8 cellular contexts compared by ENCODE assay signal in genomic region chr4:169619958-169620845, GRCh38. TPM values are rescaled to one million over a fixed set of nuclear protein-coding genes. Genes with fewer than 3 reads are reported as not detected.
DNase-seq lines count a peak whose midpoint lies in the region; ATAC-seq, FAIRE-seq and TF ChIP-seq lines count a peak whose summit lies in the region.

Gene CLCN3, plus strand, starts transcription at chr4:169620578. Its CDS starts 15,351 bp downstream, at chr4:169635929.

- peak within 1 kb of the TSS; percentile 93 for H3K9ac ChIP-seq in astrocyte (ENCODE audit: low read length)

- H3K36me3 ChIP-seq in astrocyte (ENCODE audit: insufficient read depth, low read length) (no peaks in the 10 kb centered on the region), uterus (no peaks in the 10 kb centered on the region)

- intact Hi-C loops in right cardiac atrium (cut with DNase I) (loop anchor here in 3 of 4 donors (5.0 kb wide), 3 partner anchors 37 to 92 kb away; no protein-coding TSS in a partner anchor), uterus (cut with DNase I; ENCODE audit: low total_unique reads) (loop anchor here (10.0 kb wide), 1 partner anchor 405 kb away; the partner anchor contains the start of gene MFAP3L)

- peaks cover 31% of the 10 kb centered on the region for H4K20me1 ChIP-seq in astrocyte (ENCODE audit: insufficient read depth, low read length)

- no peaks in the 10 kb centered on the region for H3K9me3 Mint-ChIP-seq in astrocyte (ENCODE audit: unreplicated experiment)

- peaks cover 22% of the 10 kb centered on the region for H3K4me1 ChIP-seq in astrocyte (ENCODE audit: insufficient read depth, low read length)
- H3K4me1 ChIP-seq in right cardiac atrium (ENCODE audit: control insufficient read depth, insufficient read depth, low read length), result no peaks in the 10 kb centered on the region
- H3K4me1 ChIP-seq in uterus, result peaks cover 0 to 8% of the 10 kb centered on the region in 2 donors

- TF ChIP-seq POLR2A in GM18505 (IDR thresholded peaks at IDR 0.05; ENCODE audit: borderline replicate concordance, extremely low read depth, insufficient read depth, insufficient read length) (peak; percentile 97), uterus (IDR thresholded peaks at IDR 0.05) (peak; percentile 91 to 97)

- H3K27me3 ChIP-seq in astrocyte (ENCODE audit: insufficient read depth, low read length) (no peaks in the 10 kb centered on the region), right cardiac atrium (ENCODE audit: control insufficient read depth, insufficient read depth) (no peaks in the 10 kb centered on the region), uterus (no peaks in the 10 kb centered on the region)

- H3K4me1 Mint-ChIP-seq in astrocyte (ENCODE audit: low read depth, unreplicated experiment), result peaks cover 21% of the 10 kb centered on the region

- H3K79me2 ChIP-seq in astrocyte (ENCODE audit: insufficient read depth, low read length), result peaks cover 47% of the 10 kb centered on the region

- peak within 1 kb of the TSS; percentile 100 for H3K27ac Mint-ChIP-seq in astrocyte (ENCODE audit: unreplicated experiment)

- H3K27ac ChIP-seq in astrocyte (ENCODE audit: low read depth, low read length) (peak within 1 kb of the TSS; percentile 91), right cardiac atrium (ENCODE audit: low read length) (peak within 1 kb of the TSS; percentile 92), uterus (peak within 1 kb of the TSS; percentile 94 to 96)

- H3K27me3 Mint-ChIP-seq in astrocyte (ENCODE audit: low read depth, unreplicated experiment), result no peaks in the 10 kb centered on the region

- TF ChIP-seq CTCF in astrocyte (IDR thresholded peaks at IDR 0.05; ENCODE audit: insufficient read depth, low read depth, low read length), result no peak
- TF ChIP-seq CTCF in uterus (IDR thresholded peaks at IDR 0.05), result peak in 3 of 4 experiments; percentile 15 to 47 (median 33)

- peak; percentile 29 for FAIRE-seq in astrocyte (lab: Jason Lieb, UNC)

- ATAC-seq in GM18505 (IDR thresholded peaks at IDR 0.05; ENCODE audit: unreplicated experiment), result peak; percentile 96
- ATAC-seq in HG02973 (IDR thresholded peaks at IDR 0.05; ENCODE audit: unreplicated experiment), result peak; percentile 94
- ATAC-seq in right cardiac atrium, result peak; percentile 100

- peak within 1 kb of the TSS; percentile 98 for H3K4me2 ChIP-seq in astrocyte (ENCODE audit: low read length)

- H2AFZ ChIP-seq in astrocyte (ENCODE audit: low read depth, low read length), result peak within 1 kb of the TSS; percentile 98

- DNase-seq in NCI-H2029 (lab: John Stamatoyannopoulos, UW) (peak; percentile 91), T-helper 22 cell (ENCODE audit: low read depth) (peak; percentile 78), astrocyte (ENCODE audit: low read depth) (peak; percentile 89), right cardiac atrium (peak; percentile 99), pulmonary artery endothelial cell (ENCODE audit: low read depth, low spot score) (peak; percentile 92), uterus (peak; percentile 97 to 98)

- peak within 1 kb of the TSS; percentile 100 for H3K4me3 Mint-ChIP-seq in astrocyte (ENCODE audit: unreplicated experiment)

- H3K9me3 ChIP-seq in astrocyte (ENCODE audit: insufficient read depth, low read depth, low read length), result no peaks in the 10 kb centered on the region
- no peaks in the 10 kb centered on the region for H3K9me3 ChIP-seq in right cardiac atrium (ENCODE audit: control insufficient read depth, low read length)
- H3K9me3 ChIP-seq in uterus, result no peaks in the 10 kb centered on the region

- WGBS in right cardiac atrium, result under 1% methylated on average over 66 of the region's 66 CpGs

- H3K4me3 ChIP-seq in astrocyte (ENCODE audit: insufficient read depth, low read depth, low read length) (peak within 1 kb of the TSS; percentile 88), right cardiac atrium (ENCODE audit: low read length) (peak within 1 kb of the TSS; percentile 77), uterus (peak within 1 kb of the TSS; percentile 67 to 88)

- no peaks in the 10 kb centered on the region for H3K36me3 Mint-ChIP-seq in astrocyte (ENCODE audit: low read depth, unreplicated experiment)

RNA-seq across cellular contexts. Expression of gene CLCN3, which starts in this region (rescaled TPM):
- 51.1 and 55.1 TPM in 2 replicates for total RNA-seq in astrocyte
- total RNA-seq in right cardiac atrium, result 10 to 100 TPM; 45.1 to 51.3 (median 49.3) TPM
- 19.6 TPM for polyA plus RNA-seq in right cardiac atrium
- total RNA-seq in pulmonary artery endothelial cell, result 43.5 and 53.0 TPM in 2 replicates
- total RNA-seq in uterus, result 10 to 100 TPM; 12.4 to 57.3 (median 33.5) TPM

Comparison
In these comparisons a context has a peak if more than half of its experiments do, and no peak if none do; other contexts are left out.
1. Peak in every context shown above with its lines: DNase-seq, ATAC-seq, H3K4me3 ChIP-seq and H3K27ac ChIP-seq.